In the genomic region with DNA sequence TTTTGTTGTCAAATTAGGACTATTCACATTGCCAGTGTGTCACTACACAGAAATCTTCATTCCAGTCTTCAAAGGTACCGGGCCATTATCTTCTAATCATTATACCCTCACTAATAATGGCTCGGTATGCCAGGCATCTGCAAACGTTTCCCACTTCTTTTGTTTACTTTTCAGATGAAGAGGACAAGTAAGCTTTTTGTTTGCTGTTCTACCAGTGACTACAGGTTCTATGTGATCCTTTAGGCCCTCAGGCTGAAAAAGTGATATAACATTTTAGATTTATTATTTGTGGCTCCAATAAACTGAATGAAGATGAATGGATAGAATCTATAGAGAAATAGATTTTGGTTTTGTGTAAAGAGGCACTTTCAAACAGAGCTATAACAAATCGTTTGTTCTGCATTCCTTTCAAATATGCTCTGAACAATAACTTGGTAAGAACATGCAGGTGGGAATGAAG, we compare ENCODE assay signal across 17 cellular contexts. TPM values are rescaled to one million over a fixed set of nuclear protein-coding genes. Genes with fewer than 3 reads are reported as not detected.
DNase-seq lines count a peak whose midpoint lies in the region; FAIRE-seq and TF ChIP-seq lines count a peak whose summit lies in the region.
"Had no signal": no experiment of that assay in that cellular context is flagged by ENCODE, and none has a peak within 500 bp of the region (broad histone marks: within the 10 kb centered on the region; RNA-seq: fewer than 3 reads in every experiment).

No MANE protein-coding gene starts in this region.

- DNase-seq in Calu3 (peak; percentile 45), NCI-H1105 (lab: John Stamatoyannopoulos, UW) (peak; percentile 62), H1 (ENCODE audit: low read depth in 1 of 2, low spot score in 2 of 2) (no peak), cerebellar nuclear complex (lab: John Stamatoyannopoulos, UW) (no peak), foreskin fibroblast (no peak), nucleus accumbens (lab: John Stamatoyannopoulos, UW) (no peak)
- DNase-seq: activated CD8-positive, alpha-beta memory T cell treated with anti-CD3 and anti-CD28 coated beads, Interleukin-2, amount 10 ng/mL, durations not matched to agents 7 days and 5 days; activated naive CD4-positive, alpha-beta T cell treated with Interleukin-2 at 50 U/mL for 16 hours; BE2C; foreskin melanocyte; IMR-90; NCI-H1092 treated with DMSO at 0.1 percent for 48 hours; small intestine; stimulated activated naive CD8-positive, alpha-beta T cell treated with anti-CD3 and anti-CD28 coated beads, Interleukin-15, amount 100 ng/mL, for 72 hours had no signal

- no peaks in the 10 kb centered on the region for H3K27me3 Mint-ChIP-seq in Calu3 (ENCODE audit: unreplicated experiment)
- H3K27me3 Mint-ChIP-seq: stimulated activated naive CD8-positive, alpha-beta T cell treated with anti-CD3 and anti-CD28 coated beads, Interleukin-15, amount 100 ng/mL, for 72 hours had no signal

- H4K91ac ChIP-seq in H1 (replicated peaks; ENCODE audit: insufficient read length, low read length), result no peak overlapping the region

- H3K9ac ChIP-seq in H1 (replicated peaks in 1 of 4; ENCODE audit: extremely low read depth in 1 of 4, low read depth in 3 of 4, low read length in 3 of 4), result no peak overlapping the region

- H2BK15ac ChIP-seq in H1 (ENCODE audit: low read length), result no peak overlapping the region

- H2BK5ac ChIP-seq in H1 (ENCODE audit: low read depth, low read length), result no peak overlapping the region

- CTCF ChIA-PET in Calu3 (lab: Charles Lee), result interaction anchor here (0.6 to 1.7 kb wide), 14 partner anchors 10 to 292 kb away, joined by 3 to 6 read pairs (median 4); partner anchors contain the start of genes KRT23, KRT40 and KRTAP2-3
- CTCF ChIA-PET in H1 (lab: Charles Lee; ENCODE audit: partially characterized antibody), result interaction anchor here (1.1 to 1.2 kb wide), 2 partner anchors 9 to 19 kb away, joined by 4 to 5 read pairs; no protein-coding TSS in a partner anchor

- intact Hi-C loops in Calu3 (cut with micrococcal nuclease; ENCODE audit: unreplicated experiment), result no loop called here

- no peaks in the 10 kb centered on the region for H3K23me2 ChIP-seq in H1 (ENCODE audit: low read depth, low read length)

- no peak for TF ChIP-seq POLR2A in H1 (IDR thresholded peaks at IDR 0.05; ENCODE audit: control extremely low read depth in 1 of 2, low read depth in 2 of 2, low read length in 2 of 2)

- no peak overlapping the region for H2BK20ac ChIP-seq in H1 (ENCODE audit: low read length)

- no peak overlapping the region for H3K18ac ChIP-seq in H1 (ENCODE audit: extremely low read depth, low read length)

- WGBS in H1 (ENCODE audit: extremely low coverage in 1 of 2, insufficient coverage in 1 of 2, insufficient read length in 1 of 2, insufficient replicate concordance in 2 of 2, low coverage in 1 of 2, low lambda C conversion rate in 2 of 2, missing lambda C conversion rate in 1 of 2), 2 experiments, result 77% methylated on average over 4 of the region's 4 CpGs; no CpG with 5 or more reads in 1 of the 2 experiments

- no peaks in the 10 kb centered on the region for H3K79me1 ChIP-seq in H1 (ENCODE audit: low read depth, low read length)

- TF ChIP-seq RAD21 in H1 (IDR thresholded peaks at IDR 0.05 in 1 of 2, conservative IDR thresholded peaks at IDR 0.05 in 1 of 2; ENCODE audit: low read depth in 2 of 2, low read length in 2 of 2), result no peak

- H3K4me2 ChIP-seq in H1 (ENCODE audit: insufficient read depth in 1 of 2, low read depth in 2 of 2, low read length in 2 of 2), result no peak overlapping the region

- H2AFZ ChIP-seq in H1 (ENCODE audit: low read length), result no peak overlapping the region

- H2AK5ac ChIP-seq in H1 (ENCODE audit: low read depth, low read length), result no peak overlapping the region

- no peak overlapping the region for H3K4me3 ChIP-seq in H1 (ENCODE audit: extremely low read depth in 1 of 4, insufficient read depth in 2 of 4, low read depth in 3 of 4, low read length in 4 of 4)
- H3K4me3 ChIP-seq in foreskin fibroblast (ENCODE audit: low read depth in 1 of 2, low read length in 2 of 2), result no peak overlapping the region
- H3K4me3 ChIP-seq: cardiac muscle cell had no signal

- H3K79me2 ChIP-seq in H1 (ENCODE audit: control insufficient read depth in 1 of 2, insufficient read depth in 2 of 2, low read length in 2 of 2), result no peaks in the 10 kb centered on the region

- no TSS peak for BruUV-seq in Calu3 (replicated peaks; lab: Mats Ljungman, UMichigan)

- H4K8ac ChIP-seq in H1 (ENCODE audit: extremely low read depth, insufficient read depth, low read length), result no peak overlapping the region

- H3K36me3 Mint-ChIP-seq in Calu3 (ENCODE audit: insufficient read depth, unreplicated experiment), result no peaks in the 10 kb centered on the region
- H3K36me3 Mint-ChIP-seq: activated CD8-positive, alpha-beta memory T cell treated with anti-CD3 and anti-CD28 coated beads, Interleukin-2, amount 10 ng/mL, durations not matched to agents 7 days and 5 days had no signal

- H4K20me1 ChIP-seq in H1 (replicated peaks in 1 of 2; ENCODE audit: control insufficient read depth in 1 of 2, insufficient read depth in 2 of 2, low read length in 2 of 2), result no peaks in the 10 kb centered on the region

- no peak overlapping the region for H4K5ac ChIP-seq in H1 (ENCODE audit: insufficient read length, low read depth, low read length)

- TF ChIP-seq EP300 in H1 (IDR thresholded peaks at IDR 0.05; ENCODE audit: borderline replicate concordance in 1 of 2, low read depth in 2 of 2, low read length in 2 of 2), result no peak

- H3K23ac ChIP-seq in H1 (ENCODE audit: insufficient read length), result no peak overlapping the region

- H2BK12ac ChIP-seq in H1 (ENCODE audit: low read depth, low read length), result no peak overlapping the region

- H2BK120ac ChIP-seq in H1 (replicated peaks; ENCODE audit: low read depth, low read length), result no peak overlapping the region

- TF ChIP-seq CTCF in Calu3 (IDR thresholded peaks at IDR 0.05; ENCODE audit: unreplicated experiment) (no peak), H1 (IDR thresholded peaks at IDR 0.05; ENCODE audit: control extremely low read depth in 1 of 3, insufficient read depth in 1 of 3, low read depth in 1 of 3, low read length in 3 of 3) (no peak), foreskin fibroblast (IDR thresholded peaks at IDR 0.05; ENCODE audit: low read depth, low read length) (no peak)

- peaks cover 4% of the 10 kb centered on the region for H3K9me3 Mint-ChIP-seq in Calu3 (ENCODE audit: low read depth, unreplicated experiment)
- H3K9me3 Mint-ChIP-seq: stimulated activated naive CD8-positive, alpha-beta T cell treated with anti-CD3 and anti-CD28 coated beads, Interleukin-15, amount 100 ng/mL, for 72 hours had no signal

- H3K27me3 ChIP-seq in H1 (replicated peaks in 1 of 4; ENCODE audit: control insufficient read depth in 3 of 4, extremely low read depth in 1 of 4, insufficient read depth in 3 of 4, low read length in 3 of 4), result no peaks in the 10 kb centered on the region
- H3K27me3 ChIP-seq: cardiac muscle cell had no signal

- FAIRE-seq in H1 (lab: Jason Lieb, UNC), result no peak
- FAIRE-seq: small intestine had no signal

- H3K14ac ChIP-seq in H1 (ENCODE audit: insufficient read length), result no peak overlapping the region

- no peak overlapping the region for H3K4me3 Mint-ChIP-seq in Calu3 (ENCODE audit: low read depth, unreplicated experiment)
- H3K4me3 Mint-ChIP-seq: activated CD8-positive, alpha-beta memory T cell treated with anti-CD3 and anti-CD28 coated beads, Interleukin-2, amount 10 ng/mL, durations not matched to agents 7 days and 5 days; stimulated activated naive CD8-positive, alpha-beta T cell treated with anti-CD3 and anti-CD28 coated beads, Interleukin-15, amount 100 ng/mL, for 72 hours had no signal

- no peak overlapping the region for H3K27ac ChIP-seq in H1 (ENCODE audit: low read depth, low read length)
- H3K27ac ChIP-seq: cardiac muscle cell had no signal

- POLR2A ChIA-PET in H1 (lab: Charles Lee; ENCODE audit: partially characterized antibody), result no interaction called here

- no peak overlapping the region for H3K56ac ChIP-seq in H1 (replicated peaks; ENCODE audit: insufficient read length, low read depth, low read length)

- peaks cover 0 to 10% (median 6%) of the 10 kb centered on the region in 4 experiments; a peak in 6 of 7 replicates for H3K4me1 ChIP-seq in H1 (replicated peaks in 1 of 4; ENCODE audit: control insufficient read depth in 3 of 4, insufficient read depth in 4 of 4, low read length in 3 of 4)
- H3K4me1 ChIP-seq: BE2C had no signal

- no peaks in the 10 kb centered on the region for H3K9me3 ChIP-seq in H1 (ENCODE audit: insufficient read depth in 2 of 2, low read depth in 1 of 2, low read length in 1 of 2)
- H3K9me3 ChIP-seq: BE2C had no signal

- no peak overlapping the region for H3K27ac Mint-ChIP-seq in Calu3 (ENCODE audit: unreplicated experiment)
- H3K27ac Mint-ChIP-seq: activated CD8-positive, alpha-beta memory T cell treated with anti-CD3 and anti-CD28 coated beads, Interleukin-2, amount 10 ng/mL, durations not matched to agents 7 days and 5 days; stimulated activated naive CD8-positive, alpha-beta T cell treated with anti-CD3 and anti-CD28 coated beads, Interleukin-15, amount 100 ng/mL, for 72 hours had no signal

- no peaks in the 10 kb centered on the region for H3K36me3 ChIP-seq in H1 (ENCODE audit: control insufficient read depth in 2 of 4, insufficient read depth in 4 of 4, low read length in 3 of 4)
- H3K36me3 ChIP-seq: BE2C, cardiac muscle cell had no signal

- no peak overlapping the region for H3K4ac ChIP-seq in H1 (replicated peaks; ENCODE audit: insufficient read length, low read depth, low read length)

- peaks cover 44% of the 10 kb centered on the region for H3K4me1 Mint-ChIP-seq in Calu3 (ENCODE audit: low read depth, unreplicated experiment)
- H3K4me1 Mint-ChIP-seq: activated CD8-positive, alpha-beta memory T cell treated with anti-CD3 and anti-CD28 coated beads, Interleukin-2, amount 10 ng/mL, durations not matched to agents 7 days and 5 days; stimulated activated naive CD8-positive, alpha-beta T cell treated with anti-CD3 and anti-CD28 coated beads, Interleukin-15, amount 100 ng/mL, for 72 hours had no signal

RNA-seq across cellular contexts. Expression of gene KRTAP3-1, which starts 0.4 kb away (rescaled TPM):
- not detected in 2 replicates for total RNA-seq in Calu3 (2022)
- total RNA-seq in H1 (2021; fragmentation: NEBNext Ultra II Directional; extraction: Animal tissue kit (Norgen Biotek cat#: 25700)), result not detected in 2 replicates
- not detected in 2 replicates for polyA plus RNA-seq in H1 (2011; rRNA removed)
- polyA plus RNA-seq in H1 (2011; cell fraction: cytosol; rRNA removed), result not detected
- polyA plus RNA-seq in H1 (2011; cell fraction: nucleus; rRNA removed), result not detected
- not detected in 4 replicates for polyA plus RNA-seq in H1 (2012, experiment 1 of 2)
- polyA plus RNA-seq in H1 (2012, experiment 2 of 2), result not detected
- not detected for polyA plus RNA-seq in H1 (2013, experiment 1 of 2)
- not detected for polyA plus RNA-seq in H1 (2013, experiment 2 of 2)
- polyA minus RNA-seq in H1 (2011; rRNA and poly(A)+ RNA removed), result not detected in 2 replicates
- polyA minus RNA-seq in H1 (2011; cell fraction: cytosol; rRNA and poly(A)+ RNA removed), result not detected
- polyA minus RNA-seq in H1 (2011; cell fraction: nucleus; rRNA and poly(A)+ RNA removed), result not detected
- total RNA-seq: activated CD8-positive, alpha-beta memory T cell treated with anti-CD3 and anti-CD28 coated beads, Interleukin-2, amount 10 ng/mL, durations not matched to agents 7 days and 5 days; cardiac muscle cell; IMR-90; osteoblast; SK-MEL-5 had no signal
- polyA plus RNA-seq: cardiac muscle cell, IMR-90, small intestine had no signal

RNA-seq across cellular contexts. Expression of gene KRTAP3-2, which starts 9.6 kb away (rescaled TPM):
- not detected in 2 replicates for total RNA-seq in Calu3 (2022)
- total RNA-seq in H1 (2021; fragmentation: NEBNext Ultra II Directional; extraction: Animal tissue kit (Norgen Biotek cat#: 25700)), result not detected in 2 replicates
- not detected in 2 replicates for polyA plus RNA-seq in H1 (2011; rRNA removed)
- not detected for polyA plus RNA-seq in H1 (2011; cell fraction: cytosol; rRNA removed)
- polyA plus RNA-seq in H1 (2011; cell fraction: nucleus; rRNA removed), result not detected
- not detected in 4 replicates for polyA plus RNA-seq in H1 (2012, experiment 1 of 2)
- not detected for polyA plus RNA-seq in H1 (2012, experiment 2 of 2)
- polyA plus RNA-seq in H1 (2013, experiment 1 of 2), result not detected
- polyA plus RNA-seq in H1 (2013, experiment 2 of 2), result not detected
- not detected in 2 replicates for polyA minus RNA-seq in H1 (2011; rRNA and poly(A)+ RNA removed)
- not detected for polyA minus RNA-seq in H1 (2011; cell fraction: cytosol; rRNA and poly(A)+ RNA removed)
- not detected for polyA minus RNA-seq in H1 (2011; cell fraction: nucleus; rRNA and poly(A)+ RNA removed)
- total RNA-seq: activated CD8-positive, alpha-beta memory T cell treated with anti-CD3 and anti-CD28 coated beads, Interleukin-2, amount 10 ng/mL, durations not matched to agents 7 days and 5 days; cardiac muscle cell; IMR-90; osteoblast; SK-MEL-5 had no signal
- polyA plus RNA-seq: cardiac muscle cell, IMR-90, small intestine had no signal

RNA-seq across cellular contexts. Expression of gene KRTAP3-3, which starts 15.4 kb away (rescaled TPM):
- not detected in 2 replicates for total RNA-seq in Calu3 (2022)
- not detected in 2 replicates for total RNA-seq in H1 (2021; fragmentation: NEBNext Ultra II Directional; extraction: Animal tissue kit (Norgen Biotek cat#: 25700))
- not detected in 2 replicates for polyA plus RNA-seq in H1 (2011; rRNA removed)
- polyA plus RNA-seq in H1 (2011; cell fraction: cytosol; rRNA removed), result not detected
- not detected for polyA plus RNA-seq in H1 (2011; cell fraction: nucleus; rRNA removed)
- polyA plus RNA-seq in H1 (2012, experiment 1 of 2), result not detected in 4 replicates
- not detected for polyA plus RNA-seq in H1 (2012, experiment 2 of 2)
- polyA plus RNA-seq in H1 (2013, experiment 1 of 2), result not detected
- not detected for polyA plus RNA-seq in H1 (2013, experiment 2 of 2)
- not detected in 2 replicates for polyA minus RNA-seq in H1 (2011; rRNA and poly(A)+ RNA removed)
- not detected for polyA minus RNA-seq in H1 (2011; cell fraction: cytosol; rRNA and poly(A)+ RNA removed)
- not detected for polyA minus RNA-seq in H1 (2011; cell fraction: nucleus; rRNA and poly(A)+ RNA removed)
- total RNA-seq: activated CD8-positive, alpha-beta memory T cell treated with anti-CD3 and anti-CD28 coated beads, Interleukin-2, amount 10 ng/mL, durations not matched to agents 7 days and 5 days; cardiac muscle cell; IMR-90; osteoblast; SK-MEL-5 had no signal
- polyA plus RNA-seq: cardiac muscle cell, IMR-90, small intestine had no signal

RNA-seq across cellular contexts. Expression of gene KRTAP1-5, which starts 17.7 kb away (rescaled TPM):
- total RNA-seq in Calu3 (2022), result not detected in 2 replicates
- total RNA-seq in H1 (2021; fragmentation: NEBNext Ultra II Directional; extraction: Animal tissue kit (Norgen Biotek cat#: 25700)), result not detected in 2 replicates
- polyA plus RNA-seq in H1 (2011; rRNA removed), result not detected in 2 replicates
- not detected for polyA plus RNA-seq in H1 (2011; cell fraction: cytosol; rRNA removed)
- not detected for polyA plus RNA-seq in H1 (2011; cell fraction: nucleus; rRNA removed)
- not detected in 4 replicates for polyA plus RNA-seq in H1 (2012, experiment 1 of 2)
- not detected for polyA plus RNA-seq in H1 (2012, experiment 2 of 2)
- polyA plus RNA-seq in H1 (2013, experiment 1 of 2), result not detected
- not detected for polyA plus RNA-seq in H1 (2013, experiment 2 of 2)
- polyA minus RNA-seq in H1 (2011; rRNA and poly(A)+ RNA removed), result not detected in 2 replicates
- polyA minus RNA-seq in H1 (2011; cell fraction: cytosol; rRNA and poly(A)+ RNA removed), result not detected
- not detected for polyA minus RNA-seq in H1 (2011; cell fraction: nucleus; rRNA and poly(A)+ RNA removed)
- total RNA-seq: activated CD8-positive, alpha-beta memory T cell treated with anti-CD3 and anti-CD28 coated beads, Interleukin-2, amount 10 ng/mL, durations not matched to agents 7 days and 5 days; cardiac muscle cell; SK-MEL-5 had no signal
- polyA plus RNA-seq: cardiac muscle cell had no signal

RNA-seq across cellular contexts. Expression of gene KRTAP1-4, which starts 20.7 kb away (rescaled TPM):
- total RNA-seq in Calu3 (2022), result not detected in 2 replicates
- total RNA-seq in H1 (2021; fragmentation: NEBNext Ultra II Directional; extraction: Animal tissue kit (Norgen Biotek cat#: 25700)), result not detected in 2 replicates
- not detected in 2 replicates for polyA plus RNA-seq in H1 (2011; rRNA removed)
- not detected for polyA plus RNA-seq in H1 (2011; cell fraction: cytosol; rRNA removed)
- polyA plus RNA-seq in H1 (2011; cell fraction: nucleus; rRNA removed), result not detected
- polyA plus RNA-seq in H1 (2012, experiment 1 of 2), result not detected in 4 replicates
- polyA plus RNA-seq in H1 (2012, experiment 2 of 2), result not detected
- polyA plus RNA-seq in H1 (2013, experiment 1 of 2), result not detected
- polyA plus RNA-seq in H1 (2013, experiment 2 of 2), result not detected
- polyA minus RNA-seq in H1 (2011; rRNA and poly(A)+ RNA removed), result not detected in 2 replicates
- not detected for polyA minus RNA-seq in H1 (2011; cell fraction: cytosol; rRNA and poly(A)+ RNA removed)
- not detected for polyA minus RNA-seq in H1 (2011; cell fraction: nucleus; rRNA and poly(A)+ RNA removed)
- total RNA-seq: activated CD8-positive, alpha-beta memory T cell treated with anti-CD3 and anti-CD28 coated beads, Interleukin-2, amount 10 ng/mL, durations not matched to agents 7 days and 5 days; cardiac muscle cell; IMR-90; osteoblast; SK-MEL-5 had no signal
- polyA plus RNA-seq: cardiac muscle cell, IMR-90, small intestine had no signal

Comparison
In these comparisons a context has a peak if more than half of its experiments do, and no peak if none do; other contexts are left out.
1. DNase-seq: peak in Calu3 (single experiment) and NCI-H1105 (single experiment); none in H1 (0 of 2), cerebellar nuclear complex (0 of 2), foreskin fibroblast (0 of 2) and nucleus accumbens (0 of 56).